Comparison of ENCODE assay signal across 20 cellular contexts in genomic region chr14:99209409-99209808, GRCh38.
A peak's percentile ranks its signal among the peaks of the same experiment; 100 is the strongest.
DNase-seq lines count a peak whose midpoint lies in the region; ATAC-seq, FAIRE-seq and TF ChIP-seq lines count a peak whose summit lies in the region.
"Had no signal": no experiment of that assay in that cellular context is flagged by ENCODE, and none has a peak within 500 bp of the region (broad histone marks: within the 10 kb centered on the region; RNA-seq: fewer than 3 reads in every experiment).

No MANE protein-coding gene starts in this region.

- no peak for ATAC-seq in stimulated activated naive CD8-positive, alpha-beta T cell treated with anti-CD3 and anti-CD28 coated beads, Interleukin-15, Interleukin-2, amounts not matched to agents 100 U/mL and 50 U/mL, for 24 hours
- no peak for ATAC-seq in WTC11
- ATAC-seq in HG03565 (IDR thresholded peaks at IDR 0.05; ENCODE audit: unreplicated experiment): no peak

- H3K9me3 Mint-ChIP-seq in stimulated activated naive CD8-positive, alpha-beta T cell treated with anti-CD3 and anti-CD28 coated beads, Interleukin-15, Interleukin-2, amounts not matched to agents 100 ng/mL and 50 ng/mL, for 24 hours: no peaks in the 10 kb centered on the region
- no peaks in the 10 kb centered on the region for H3K9me3 Mint-ChIP-seq in WTC11

- peaks cover 99% of the 10 kb centered on the region for H3K4me1 ChIP-seq in effector memory CD4-positive, alpha-beta T cell (ENCODE audit: control insufficient read depth, insufficient read depth, low read length, poor library complexity, severe bottlenecking)
- H3K4me1 ChIP-seq: adrenal gland, breast epithelium, Caco-2, colonic mucosa, prostate gland had no signal

- H3K27me3 Mint-ChIP-seq in stimulated activated naive CD8-positive, alpha-beta T cell treated with anti-CD3 and anti-CD28 coated beads, Interleukin-15, Interleukin-2, amounts not matched to agents 100 ng/mL and 50 ng/mL, for 24 hours: no peaks in the 10 kb centered on the region
- H3K27me3 Mint-ChIP-seq in WTC11 (ENCODE audit: low read depth): no peaks in the 10 kb centered on the region

- peaks cover 100% of the 10 kb centered on the region for H3K4me1 Mint-ChIP-seq in stimulated activated naive CD8-positive, alpha-beta T cell treated with anti-CD3 and anti-CD28 coated beads, Interleukin-15, Interleukin-2, amounts not matched to agents 100 ng/mL and 50 ng/mL, for 24 hours (ENCODE audit: low read depth)
- peaks cover 34% of the 10 kb centered on the region for H3K4me1 Mint-ChIP-seq in WTC11

- no peaks in the 10 kb centered on the region for H3K9me3 ChIP-seq in effector memory CD4-positive, alpha-beta T cell (ENCODE audit: control insufficient read depth, low read length)
- H3K9me3 ChIP-seq: adrenal gland, breast epithelium, Caco-2, colonic mucosa, neutrophil, prostate gland, thoracic aorta had no signal

- H3K27me3 ChIP-seq in effector memory CD4-positive, alpha-beta T cell (replicated peaks; ENCODE audit: control insufficient read depth, insufficient read depth, low read length, poor library complexity, severe bottlenecking): no peaks in the 10 kb centered on the region
- H3K27me3 ChIP-seq: adrenal gland, breast epithelium, colonic mucosa, neutrophil had no signal

- H3K27ac Mint-ChIP-seq in stimulated activated naive CD8-positive, alpha-beta T cell treated with anti-CD3 and anti-CD28 coated beads, Interleukin-15, Interleukin-2, amounts not matched to agents 100 ng/mL and 50 ng/mL, for 24 hours: peak overlapping the region; percentile 87
- H3K27ac Mint-ChIP-seq in WTC11: peak overlapping the region; percentile 53; the same call in 1 of the 2 replicates

- no peak for TF ChIP-seq CTCF in WTC11 (IDR thresholded peaks at IDR 0.05)

- CTCF ChIA-PET in WTC11 (lab: Charles Lee): interaction anchor here (1.1 kb wide), 2 partner anchors 16 to 21 kb away, joined by 3 read pairs; no protein-coding TSS in a partner anchor

- POLR2A ChIA-PET in WTC11 (lab: Charles Lee): no interaction called here

- no peak for FAIRE-seq in frontal cortex (lab: Jason Lieb, UNC)

- DNase-seq in stimulated activated naive CD8-positive, alpha-beta T cell treated with anti-CD3 and anti-CD28 coated beads, Interleukin-15, Interleukin-2, amounts not matched to agents 100 U/mL and 50 U/mL, for 24 hours: no peak
- no peak for DNase-seq in WTC11 (ENCODE audit: low spot score)
- DNase-seq in effector memory CD4-positive, alpha-beta T cell: no peak
- no peak for DNase-seq in frontal cortex (ENCODE audit: low spot score in 2 of 2)
- no peak for DNase-seq in NCI-H1092 treated with DMSO at 0.1 percent for 48 hours (lab: John Stamatoyannopoulos, UW)
- DNase-seq: activated CD4-positive, CD25-positive, alpha-beta regulatory T cell treated with anti-CD3 and anti-CD28 coated beads, Interleukin-2, amount 50 U/mL, for 72 hours; adrenal gland; Caco-2; colonic mucosa; DMS79 treated with DMSO at 0.1 percent for 48 hours; Kasumi-1; NCI-H187; RPMI8226 had no signal

- peaks cover 18% of the 10 kb centered on the region for H3K36me3 Mint-ChIP-seq in stimulated activated naive CD8-positive, alpha-beta T cell treated with anti-CD3 and anti-CD28 coated beads, Interleukin-15, Interleukin-2, amounts not matched to agents 100 ng/mL and 50 ng/mL, for 24 hours (ENCODE audit: low read depth)
- no peaks in the 10 kb centered on the region for H3K36me3 Mint-ChIP-seq in WTC11

- peaks cover 21% of the 10 kb centered on the region for H3K36me3 ChIP-seq in effector memory CD4-positive, alpha-beta T cell (ENCODE audit: control insufficient read depth, insufficient read depth, low read length)
- H3K36me3 ChIP-seq: adrenal gland, breast epithelium, colonic mucosa, neutrophil, prostate gland, thoracic aorta had no signal

- H3K27ac ChIP-seq in effector memory CD4-positive, alpha-beta T cell (ENCODE audit: insufficient read depth, low read length, poor library complexity, severe bottlenecking): peak overlapping the region; percentile 54
- H3K27ac ChIP-seq: adrenal gland, breast epithelium, colonic mucosa, neutrophil, prostate gland, thoracic aorta had no signal

- H3K4me3 Mint-ChIP-seq in stimulated activated naive CD8-positive, alpha-beta T cell treated with anti-CD3 and anti-CD28 coated beads, Interleukin-15, Interleukin-2, amounts not matched to agents 100 ng/mL and 50 ng/mL, for 24 hours: peak overlapping the region; percentile 11
- no peak overlapping the region for H3K4me3 Mint-ChIP-seq in WTC11

- H3K4me3 ChIP-seq in effector memory CD4-positive, alpha-beta T cell (ENCODE audit: insufficient read depth, low read depth, low read length, poor library complexity, severe bottlenecking): no peak overlapping the region
- H3K4me3 ChIP-seq: adrenal gland, breast epithelium, colonic mucosa, lung, prostate gland, thoracic aorta had no signal

TF ChIP-seq in WTC11, 78 proteins besides CTCF, POLR2A, EP300 and RAD21:
- TF ChIP-seq ZNF317 (CRISPR knock-in tag; IDR thresholded peaks at IDR 0.05; ENCODE audit: borderline replicate concordance, low read depth): no peak
